Comparison of ENCODE assay signal across 10 cellular contexts in the genomic region with DNA sequence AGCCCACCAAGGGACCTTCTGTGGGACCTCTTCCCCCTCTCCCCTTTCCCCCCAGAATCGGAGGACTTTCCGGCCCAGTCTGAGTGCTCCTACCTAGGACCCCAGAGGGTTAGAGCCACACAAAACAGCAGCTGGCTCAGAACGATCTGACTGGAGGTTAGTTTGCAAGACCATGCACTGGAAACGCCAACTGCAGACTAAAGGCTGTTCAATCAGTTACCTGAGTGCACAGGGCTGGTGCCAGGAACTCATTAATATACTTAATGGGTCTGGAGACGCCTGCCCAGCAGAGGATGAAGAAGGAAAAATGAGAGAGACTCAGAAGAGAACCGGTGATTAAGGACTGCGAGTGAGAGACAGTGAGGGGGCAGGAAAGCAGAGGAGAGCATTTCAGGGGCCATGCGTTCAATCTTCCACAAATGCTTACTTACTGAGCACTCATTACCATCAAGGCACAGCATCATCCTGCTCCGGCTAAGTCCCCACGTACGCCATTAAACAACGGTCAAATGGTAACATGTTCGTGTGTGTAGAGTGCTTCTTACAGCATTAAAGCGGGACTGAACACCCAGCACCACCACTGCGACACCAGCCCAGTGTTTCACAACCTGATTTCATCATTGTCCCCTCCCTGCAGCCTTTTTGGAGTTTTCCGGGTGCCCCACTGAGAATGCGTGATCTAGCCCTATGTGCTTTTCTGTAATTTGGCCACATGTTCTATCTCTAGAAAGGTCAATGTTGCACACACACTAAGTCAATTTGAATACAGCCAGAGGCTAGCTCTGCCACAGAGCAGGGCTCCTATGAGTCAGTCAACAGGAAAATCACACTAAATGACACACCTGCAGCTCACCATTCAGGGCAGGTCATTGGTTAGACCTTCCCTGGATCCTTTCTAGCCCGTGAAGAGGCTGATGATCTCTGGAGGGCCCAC. TPM values are rescaled to one million over a fixed set of nuclear protein-coding genes. Genes with fewer than 3 reads are reported as not detected.
DNase-seq lines count a peak whose midpoint lies in the region; ATAC-seq, FAIRE-seq and TF ChIP-seq lines count a peak whose summit lies in the region.
"Had no signal": no experiment of that assay in that cellular context is flagged by ENCODE, and none has a peak within 500 bp of the region (broad histone marks: within the 10 kb centered on the region; RNA-seq: fewer than 3 reads in every experiment).

No MANE protein-coding gene starts in this region.

- peak; percentile 38 for DNase-seq in stimulated activated CD4-positive, alpha-beta T cell treated with anti-CD3 and anti-CD28 coated beads, Interleukin-1b, Interleukin-23, amount 100 ng/mL, for 48 hours
- no peak for DNase-seq in stimulated activated CD4-positive, alpha-beta T cell treated with anti-CD3 and anti-CD28 coated beads, Interleukin-4, amount 100 ng/mL, for 1 hour
- DNase-seq in activated T-helper 2 cell treated with anti-CD3 and anti-CD28 coated beads, Interferon-gamma antibody, Interleukin-2, Interleukin-4, amounts not matched to agents 10 μg/mL and 5 μg/mL and 100 μg/mL, durations not matched to agents 14 hours and 24 hours and 36 hours (ENCODE audit: low spot score), result no peak
- DNase-seq in kidney tubule cell (ENCODE audit: low spot score) (peak; percentile 87), urothelium cell line (ENCODE audit: low spot score) (no peak), foreskin fibroblast (no peak), aorta (no peak), omental fat pad (ENCODE audit: low spot score) (no peak)
- DNase-seq: NCI-H2107 had no signal

- WGBS in aorta, 2 donors, result 86 to 89% methylated on average over 18 of the region's 18 CpGs

- H3K27me3 ChIP-seq in aorta (ENCODE audit: control insufficient read depth in 1 of 2, insufficient read depth in 2 of 2, low read length in 1 of 2), result no peaks in the 10 kb centered on the region
- H3K27me3 ChIP-seq: pancreas had no signal

- H3K4me3 Mint-ChIP-seq in activated T-helper 2 cell treated with anti-CD3 and anti-CD28 coated beads, Interferon-gamma antibody, Interleukin-2, Interleukin-4, amounts not matched to agents 10 μg/mL and 5 μg/mL and 100 μg/mL, durations not matched to agents 14 hours and 24 hours and 36 hours (ENCODE audit: low read depth), result peak overlapping the region; percentile 49

- H3K27ac Mint-ChIP-seq in activated T-helper 2 cell treated with anti-CD3 and anti-CD28 coated beads, Interferon-gamma antibody, Interleukin-2, Interleukin-4, amounts not matched to agents 10 μg/mL and 5 μg/mL and 100 μg/mL, durations not matched to agents 14 hours and 24 hours and 36 hours, result peak overlapping the region; percentile 80

- peaks cover 63% of the 10 kb centered on the region for H3K4me1 Mint-ChIP-seq in activated T-helper 2 cell treated with anti-CD3 and anti-CD28 coated beads, Interferon-gamma antibody, Interleukin-2, Interleukin-4, amounts not matched to agents 10 μg/mL and 5 μg/mL and 100 μg/mL, durations not matched to agents 14 hours and 24 hours and 36 hours (ENCODE audit: low read depth)

- H3K27ac ChIP-seq in aorta (ENCODE audit: low read depth in 1 of 2, low read length in 2 of 2), result no peak overlapping the region

- H3K9me3 Mint-ChIP-seq in activated T-helper 2 cell treated with anti-CD3 and anti-CD28 coated beads, Interferon-gamma antibody, Interleukin-2, Interleukin-4, amounts not matched to agents 10 μg/mL and 5 μg/mL and 100 μg/mL, durations not matched to agents 14 hours and 24 hours and 36 hours, result no peaks in the 10 kb centered on the region

- intact Hi-C loops in activated T-helper 2 cell treated with anti-CD3 and anti-CD28 coated beads, Interferon-gamma antibody, Interleukin-2, Interleukin-4, amounts not matched to agents 10 μg/mL and 5 μg/mL and 100 μg/mL, durations not matched to agents 14 hours and 24 hours and 36 hours (cut with micrococcal nuclease), result loop anchor here (10.0 kb wide), 1 partner anchor 56 kb away; a partner anchor contains a TSS
- intact Hi-C loops in aorta (cut with DNase I), result loop anchor here in 1 of 2 donors (5.0 kb wide), 1 partner anchor 116 kb away; no protein-coding TSS in a partner anchor

- H3K4me3 ChIP-seq in foreskin fibroblast (ENCODE audit: low read depth in 1 of 2, low read length in 2 of 2) (no peak overlapping the region), aorta (ENCODE audit: low read length in 2 of 2) (no peak overlapping the region)
- H3K4me3 ChIP-seq: pancreas had no signal

- H3K27me3 Mint-ChIP-seq in activated T-helper 2 cell treated with anti-CD3 and anti-CD28 coated beads, Interferon-gamma antibody, Interleukin-2, Interleukin-4, amounts not matched to agents 10 μg/mL and 5 μg/mL and 100 μg/mL, durations not matched to agents 14 hours and 24 hours and 36 hours (ENCODE audit: low read depth), result no peaks in the 10 kb centered on the region

- H3K36me3 Mint-ChIP-seq in activated T-helper 2 cell treated with anti-CD3 and anti-CD28 coated beads, Interferon-gamma antibody, Interleukin-2, Interleukin-4, amounts not matched to agents 10 μg/mL and 5 μg/mL and 100 μg/mL, durations not matched to agents 14 hours and 24 hours and 36 hours (ENCODE audit: low read depth), result peaks cover 93% of the 10 kb centered on the region

- TF ChIP-seq CTCF in foreskin fibroblast (IDR thresholded peaks at IDR 0.05; ENCODE audit: low read depth, low read length) (no peak), omental fat pad (IDR thresholded peaks at IDR 0.05) (no peak)

- peaks cover 0 to 3% of the 10 kb centered on the region in 2 donors for H3K4me1 ChIP-seq in aorta (ENCODE audit: control insufficient read depth in 1 of 2, insufficient read depth in 2 of 2, low read length in 2 of 2)

- FAIRE-seq in urothelium cell line (lab: Jason Lieb, UNC), result peak; percentile 9
- FAIRE-seq: pancreas had no signal

- no peak for ATAC-seq in aorta (ENCODE audit: low FRiP score)
- ATAC-seq in omental fat pad (ENCODE audit: low FRiP score), result no peak

- H3K9me3 ChIP-seq in aorta (ENCODE audit: control insufficient read depth, low read length), result no peaks in the 10 kb centered on the region
- H3K9me3 ChIP-seq: pancreas had no signal

- peaks cover 15 to 22% of the 10 kb centered on the region in 2 donors for H3K36me3 ChIP-seq in aorta (ENCODE audit: control insufficient read depth in 1 of 2, insufficient read depth in 2 of 2, low read length in 1 of 2)

RNA-seq across cellular contexts. Expression of a gene that starts 7.6 kb away (rescaled TPM):
- 3,630 and 3,637 TPM in 2 replicates for total RNA-seq in activated T-helper 2 cell treated with anti-CD3 and anti-CD28 coated beads, Interferon-gamma antibody, Interleukin-2, Interleukin-4, amounts not matched to agents 10 μg/mL and 5 μg/mL and 100 μg/mL, durations not matched to agents 14 hours and 24 hours and 36 hours
- 100 to 1,000 TPM; 542 to 688 TPM for total RNA-seq in aorta
- polyA plus RNA-seq in aorta, result 100 to 1,000 TPM; 333 to 514 TPM
- 1,000 to 10,000 TPM in 1 of 4 donors, 100 to 1,000 TPM in 3; 322 to 1,205 (median 623) TPM for total RNA-seq in omental fat pad

RNA-seq across cellular contexts. Expression of a gene that starts 53.4 kb away (rescaled TPM):
- 139 and 154 TPM in 2 replicates for total RNA-seq in activated T-helper 2 cell treated with anti-CD3 and anti-CD28 coated beads, Interferon-gamma antibody, Interleukin-2, Interleukin-4, amounts not matched to agents 10 μg/mL and 5 μg/mL and 100 μg/mL, durations not matched to agents 14 hours and 24 hours and 36 hours
- 100 to 1,000 TPM; 111 to 133 TPM for total RNA-seq in aorta
- polyA plus RNA-seq in aorta, result 10 to 100 TPM; 26.8 to 54.4 TPM
- 100 to 1,000 TPM in 1 of 4 donors, 10 to 100 TPM in 3; 46.3 to 117 (median 55.4) TPM for total RNA-seq in omental fat pad

Comparison
In these comparisons a context has a peak if more than half of its experiments do, and no peak if none do; other contexts are left out.
1. DNase-seq: peak in stimulated activated CD4-positive, alpha-beta T cell treated with anti-CD3 and anti-CD28 coated beads, Interleukin-1b, Interleukin-23, amount 100 ng/mL, for 48 hours (single experiment) and kidney tubule cell (single experiment); none in stimulated activated CD4-positive, alpha-beta T cell treated with anti-CD3 and anti-CD28 coated beads, Interleukin-4, amount 100 ng/mL, for 1 hour (single experiment), activated T-helper 2 cell treated with anti-CD3 and anti-CD28 coated beads, Interferon-gamma antibody, Interleukin-2, Interleukin-4, amounts not matched to agents 10 μg/mL and 5 μg/mL and 100 μg/mL, durations not matched to agents 14 hours and 24 hours and 36 hours (single experiment), urothelium cell line (single experiment), foreskin fibroblast (0 of 2), aorta (0 of 2) and omental fat pad (single experiment).